1 cellular context compared by ENCODE assay signal in genomic region chr1:16032388-16033100, GRCh38.
TF ChIP-seq lines count a peak whose summit lies in the region.

No MANE protein-coding gene starts in this region.

TF ChIP-seq in K562, 482 proteins besides CTCF, POLR2A, EP300 and RAD21 (continued from another document and continues in another):
- TF ChIP-seq, protein P1, sequence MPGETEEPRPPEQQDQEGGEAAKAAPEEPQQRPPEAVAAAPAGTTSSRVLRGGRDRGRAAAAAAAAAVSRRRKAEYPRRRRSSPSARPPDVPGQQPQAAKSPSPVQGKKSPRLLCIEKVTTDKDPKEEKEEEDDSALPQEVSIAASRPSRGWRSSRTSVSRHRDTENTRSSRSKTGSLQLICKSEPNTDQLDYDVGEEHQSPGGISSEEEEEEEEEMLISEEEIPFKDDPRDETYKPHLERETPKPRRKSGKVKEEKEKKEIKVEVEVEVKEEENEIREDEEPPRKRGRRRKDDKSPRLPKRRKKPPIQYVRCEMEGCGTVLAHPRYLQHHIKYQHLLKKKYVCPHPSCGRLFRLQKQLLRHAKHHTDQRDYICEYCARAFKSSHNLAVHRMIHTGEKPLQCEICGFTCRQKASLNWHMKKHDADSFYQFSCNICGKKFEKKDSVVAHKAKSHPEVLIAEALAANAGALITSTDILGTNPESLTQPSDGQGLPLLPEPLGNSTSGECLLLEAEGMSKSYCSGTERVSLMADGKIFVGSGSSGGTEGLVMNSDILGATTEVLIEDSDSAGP (CRISPR knock-in tag; IDR thresholded peaks at IDR 0.05): no peak
- TF ChIP-seq POLR2AphosphoS5 (IDR thresholded peaks at IDR 0.05; ENCODE audit: control insufficient read depth, insufficient read depth, low read depth, low read length) (no peak), BCOR (IDR thresholded peaks at IDR 0.05) (no peak), ESRRB (CRISPR knock-in tag; IDR thresholded peaks at IDR 0.05; ENCODE audit: borderline replicate concordance) (no peak), ZNF507 (tag; conservative IDR thresholded peaks at IDR 0.05) (no peak), ZFX (CRISPR knock-in tag; IDR thresholded peaks at IDR 0.05) (no peak), MBD2 (IDR thresholded peaks at IDR 0.05; ENCODE audit: borderline replicate concordance, low read depth) (no peak), SAFB (IDR thresholded peaks at IDR 0.05; ENCODE audit: borderline replicate concordance, low read depth, low read length) (no peak), U2AF2 (optimal IDR thresholded peaks at IDR 0.05; ENCODE audit: low read depth, low read length) (no peak), OTX1 (CRISPR knock-in tag; IDR thresholded peaks at IDR 0.05) (no peak), TRIM28 (IDR thresholded peaks at IDR 0.05) (peak; percentile 57; the same call in 1 of the 2 replicates), NUFIP1 (IDR thresholded peaks at IDR 0.05; ENCODE audit: partially characterized antibody) (no peak), PRPF4 (IDR thresholded peaks at IDR 0.05; ENCODE audit: insufficient read depth, low read depth, low read length, poor library complexity, severe bottlenecking) (no peak), GTF2E2 (tag; IDR thresholded peaks at IDR 0.05) (no peak), SIN3B (IDR thresholded peaks at IDR 0.05; ENCODE audit: low read depth) (peak; percentile 31; the same call in 1 of the 2 replicates), NR3C1 (CRISPR knock-in tag; IDR thresholded peaks at IDR 0.05) (no peak), ZNF75A (CRISPR knock-in tag; IDR thresholded peaks at IDR 0.05) (no peak), ZNF518B (CRISPR knock-in tag; IDR thresholded peaks at IDR 0.05) (no peak), HSF4 (CRISPR knock-in tag; IDR thresholded peaks at IDR 0.05; ENCODE audit: borderline replicate concordance) (no peak), CGGBP1 (CRISPR knock-in tag; IDR thresholded peaks at IDR 0.05) (no peak), CEBPB (tag; IDR thresholded peaks at IDR 0.05) (no peak), SMARCA4 (IDR thresholded peaks at IDR 0.05) (no peak), ZC3H8 (IDR thresholded peaks at IDR 0.05) (no peak), CREB1 (IDR thresholded peaks at IDR 0.05) (no peak), CREB1 (CRISPR knock-in tag; IDR thresholded peaks at IDR 0.05) (peak; percentile 66; the same call in 1 of the 2 replicates), FOXK1 (CRISPR knock-in tag; IDR thresholded peaks at IDR 0.05; ENCODE audit: borderline replicate concordance) (no peak), HMG20B (CRISPR knock-in tag; IDR thresholded peaks at IDR 0.05) (no peak), CBFB (CRISPR knock-in tag; IDR thresholded peaks at IDR 0.05) (no peak), LEF1 (IDR thresholded peaks at IDR 0.05) (no peak), SNIP1 (IDR thresholded peaks at IDR 0.05; ENCODE audit: low read depth) (no peak), ZNF583 (CRISPR knock-in tag; IDR thresholded peaks at IDR 0.05) (no peak), PCBP1 (IDR thresholded peaks at IDR 0.05; ENCODE audit: low read depth, low read length, poor library complexity, severe bottlenecking) (no peak), SMAD4 (CRISPR knock-in tag; conservative IDR thresholded peaks at IDR 0.05) (peak; percentile 37; the same call in 1 of the 2 replicates), BRD9 (IDR thresholded peaks at IDR 0.05; ENCODE audit: low read depth, partially characterized antibody) (no peak), ZNF778 (CRISPR knock-in tag; IDR thresholded peaks at IDR 0.05) (no peak), PYGO2 (tag; IDR thresholded peaks at IDR 0.05) (no peak), CSDE1 (IDR thresholded peaks at IDR 0.05) (no peak), MGA (IDR thresholded peaks at IDR 0.05) (no peak), HEY1 (CRISPR knock-in tag; IDR thresholded peaks at IDR 0.05; ENCODE audit: borderline replicate concordance) (peak; percentile 70; the same call in 1 of the 2 replicates), NFE2L1 (tag; IDR thresholded peaks at IDR 0.05; ENCODE audit: borderline replicate concordance, low read depth) (no peak), SIRT6 (IDR thresholded peaks at IDR 0.05; ENCODE audit: low read depth, low read length) (no peak), ZNF274 (IDR thresholded peaks at IDR 0.05; ENCODE audit: borderline replicate concordance, low read depth, low read length) (no peak)
- TF ChIP-seq, protein P2, sequence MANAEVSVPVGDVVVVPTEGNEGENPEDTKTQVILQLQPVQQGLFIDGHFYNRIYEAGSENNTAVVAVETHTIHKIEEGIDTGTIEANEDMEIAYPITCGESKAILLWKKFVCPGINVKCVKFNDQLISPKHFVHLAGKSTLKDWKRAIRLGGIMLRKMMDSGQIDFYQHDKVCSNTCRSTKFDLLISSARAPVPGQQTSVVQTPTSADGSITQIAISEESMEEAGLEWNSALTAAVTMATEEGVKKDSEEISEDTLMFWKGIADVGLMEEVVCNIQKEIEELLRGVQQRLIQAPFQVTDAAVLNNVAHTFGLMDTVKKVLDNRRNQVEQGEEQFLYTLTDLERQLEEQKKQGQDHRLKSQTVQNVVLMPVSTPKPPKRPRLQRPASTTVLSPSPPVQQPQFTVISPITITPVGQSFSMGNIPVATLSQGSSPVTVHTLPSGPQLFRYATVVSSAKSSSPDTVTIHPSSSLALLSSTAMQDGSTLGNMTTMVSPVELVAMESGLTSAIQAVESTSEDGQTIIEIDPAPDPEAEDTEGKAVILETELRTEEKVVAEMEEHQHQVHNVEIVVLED (CRISPR knock-in tag; IDR thresholded peaks at IDR 0.05): no peak
- TF ChIP-seq, protein P3, sequence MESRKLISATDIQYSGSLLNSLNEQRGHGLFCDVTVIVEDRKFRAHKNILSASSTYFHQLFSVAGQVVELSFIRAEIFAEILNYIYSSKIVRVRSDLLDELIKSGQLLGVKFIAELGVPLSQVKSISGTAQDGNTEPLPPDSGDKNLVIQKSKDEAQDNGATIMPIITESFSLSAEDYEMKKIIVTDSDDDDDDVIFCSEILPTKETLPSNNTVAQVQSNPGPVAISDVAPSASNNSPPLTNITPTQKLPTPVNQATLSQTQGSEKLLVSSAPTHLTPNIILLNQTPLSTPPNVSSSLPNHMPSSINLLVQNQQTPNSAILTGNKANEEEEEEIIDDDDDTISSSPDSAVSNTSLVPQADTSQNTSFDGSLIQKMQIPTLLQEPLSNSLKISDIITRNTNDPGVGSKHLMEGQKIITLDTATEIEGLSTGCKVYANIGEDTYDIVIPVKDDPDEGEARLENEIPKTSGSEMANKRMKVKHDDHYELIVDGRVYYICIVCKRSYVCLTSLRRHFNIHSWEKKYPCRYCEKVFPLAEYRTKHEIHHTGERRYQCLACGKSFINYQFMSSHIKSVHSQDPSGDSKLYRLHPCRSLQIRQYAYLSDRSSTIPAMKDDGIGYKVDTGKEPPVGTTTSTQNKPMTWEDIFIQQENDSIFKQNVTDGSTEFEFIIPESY (CRISPR knock-in tag; IDR thresholded peaks at IDR 0.05): peak; percentile 69
- TF ChIP-seq, protein P4, sequence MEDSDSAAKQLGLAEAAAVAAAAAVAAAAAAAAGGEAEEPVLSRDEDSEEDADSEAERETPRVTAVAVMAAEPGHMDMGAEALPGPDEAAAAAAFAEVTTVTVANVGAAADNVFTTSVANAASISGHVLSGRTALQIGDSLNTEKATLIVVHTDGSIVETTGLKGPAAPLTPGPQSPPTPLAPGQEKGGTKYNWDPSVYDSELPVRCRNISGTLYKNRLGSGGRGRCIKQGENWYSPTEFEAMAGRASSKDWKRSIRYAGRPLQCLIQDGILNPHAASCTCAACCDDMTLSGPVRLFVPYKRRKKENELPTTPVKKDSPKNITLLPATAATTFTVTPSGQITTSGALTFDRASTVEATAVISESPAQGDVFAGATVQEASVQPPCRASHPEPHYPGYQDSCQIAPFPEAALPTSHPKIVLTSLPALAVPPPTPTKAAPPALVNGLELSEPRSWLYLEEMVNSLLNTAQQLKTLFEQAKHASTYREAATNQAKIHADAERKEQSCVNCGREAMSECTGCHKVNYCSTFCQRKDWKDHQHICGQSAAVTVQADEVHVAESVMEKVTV (CRISPR knock-in tag; IDR thresholded peaks at IDR 0.05): peak; percentile 98
